ENCODE assay signal across 20 cellular contexts in genomic region chr4:133641191-133641590, GRCh38.
A peak's percentile ranks its signal among the peaks of the same experiment; 100 is the strongest.
DNase-seq lines count a peak whose midpoint lies in the region; ATAC-seq and TF ChIP-seq lines count a peak whose summit lies in the region.
"Had no signal": no experiment of that assay in that cellular context is flagged by ENCODE, and none has a peak within 500 bp of the region (broad histone marks: within the 10 kb centered on the region; RNA-seq: fewer than 3 reads in every experiment).

No MANE protein-coding gene starts in this region.

- H3K4me1 Mint-ChIP-seq in WTC11 = peaks cover 25% of the 10 kb centered on the region
- H3K4me1 Mint-ChIP-seq: CD14-positive monocyte had no signal

- no peak overlapping the region for H3K4me3 Mint-ChIP-seq in WTC11
- H3K4me3 Mint-ChIP-seq: CD14-positive monocyte had no signal

- POLR2A ChIA-PET in WTC11 (lab: Charles Lee) = no interaction called here

- H3K4me1 ChIP-seq in HUES6 (ENCODE audit: control insufficient read depth, insufficient read depth, low read length) (peaks cover 15% of the 10 kb centered on the region), mesodermal cell (ENCODE audit: control insufficient read depth, insufficient read depth, low read length, poor library complexity, severe bottlenecking) (peaks cover 13% of the 10 kb centered on the region)

- no peak overlapping the region for H3K9ac ChIP-seq in HUES6 (ENCODE audit: low read length)
- H3K9ac ChIP-seq: GM23248 had no signal

- H3K9me3 ChIP-seq in HUES6 (ENCODE audit: control insufficient read depth, insufficient read depth, low read depth, low read length) (no peaks in the 10 kb centered on the region), mesodermal cell (ENCODE audit: control insufficient read depth, low read length) (no peaks in the 10 kb centered on the region)

- 0 out of 2 replicates have a peak, but pooled peaks cover 2% of the 10 kb centered on the region for H3K36me3 Mint-ChIP-seq in WTC11
- H3K36me3 Mint-ChIP-seq: CD14-positive monocyte had no signal

- WGBS in mesodermal cell (ENCODE audit: insufficient coverage in 2 of 2), 2 experiments = 17 to 18% methylated on average over 2 of the region's 2 CpGs

- CTCF ChIA-PET in WTC11 (lab: Charles Lee) = no interaction called here

- H3K4me3 ChIP-seq in HUES6 (ENCODE audit: low read depth, low read length) (no peak overlapping the region), mesodermal cell (ENCODE audit: extremely low read depth, insufficient read depth, low read length, poor library complexity, severe bottlenecking) (no peak overlapping the region)
- H3K4me3 ChIP-seq: GM23248 had no signal

- H3K27me3 Mint-ChIP-seq in WTC11 (ENCODE audit: low read depth) = no peaks in the 10 kb centered on the region

- DNase-seq in WTC11 (ENCODE audit: low spot score) (no peak), retina (peak; percentile 12), GDM1 (lab: John Stamatoyannopoulos, UW) (no peak), ecto neural progenitor cell (ENCODE audit: low spot score) (no peak), NCI-H1417 treated with DMSO at 0.1 percent for 48 hours (lab: John Stamatoyannopoulos, UW) (no peak)
- DNase-seq: ACHN, AML-193, GM23248, Kasumi-1, NCI-H1105, NCI-H1694 treated with DMSO at 0.1 percent for 48 hours, NCI-H2107, NCI-H2227 treated with DMSO at 0.1 percent for 48 hours, NCI-H524, PC-3 had no signal

- peaks cover 1% of the 10 kb centered on the region for H3K9me3 Mint-ChIP-seq in WTC11

- ATAC-seq in WTC11 (peak; percentile 34; the same call in 1 of the 2 replicates), HG03196 (IDR thresholded peaks at IDR 0.05; ENCODE audit: unreplicated experiment) (no peak)
- ATAC-seq: PC-3 had no signal

- no peaks in the 10 kb centered on the region for H3K27me3 ChIP-seq in HUES6 (ENCODE audit: control insufficient read depth, insufficient read depth, low read length)

- H3K27ac ChIP-seq in HUES6 (ENCODE audit: low read depth, low read length) (peak overlapping the region; percentile 49; the same call in 1 of the 2 replicates), mesodermal cell (ENCODE audit: low read depth, low read length, severe bottlenecking) (peak overlapping the region; percentile 90)
- H3K27ac ChIP-seq: GM23248, RWPE1 had no signal

- H3K36me3 ChIP-seq in HUES6 (ENCODE audit: control insufficient read depth, insufficient read depth, low read length) = no peaks in the 10 kb centered on the region
- no peaks in the 10 kb centered on the region for H3K36me3 ChIP-seq in mesodermal cell (ENCODE audit: control insufficient read depth, insufficient read depth, low read length)

- TF ChIP-seq CTCF in WTC11 (IDR thresholded peaks at IDR 0.05) = no peak

- peak overlapping the region; percentile 42 for H3K27ac Mint-ChIP-seq in WTC11
- H3K27ac Mint-ChIP-seq: CD14-positive monocyte had no signal

TF ChIP-seq in WTC11, 78 proteins besides CTCF, POLR2A, EP300 and RAD21:
- TF ChIP-seq ZNF671 (CRISPR knock-in tag; IDR thresholded peaks at IDR 0.05) (no peak), ZNF138 (CRISPR knock-in tag; conservative IDR thresholded peaks at IDR 0.05) (no peak), GABPB1 (CRISPR knock-in tag; IDR thresholded peaks at IDR 0.05) (no peak), SMAD3 (CRISPR knock-in tag; IDR thresholded peaks at IDR 0.05; ENCODE audit: borderline replicate concordance) (no peak)
- TF ChIP-seq, protein P1, sequence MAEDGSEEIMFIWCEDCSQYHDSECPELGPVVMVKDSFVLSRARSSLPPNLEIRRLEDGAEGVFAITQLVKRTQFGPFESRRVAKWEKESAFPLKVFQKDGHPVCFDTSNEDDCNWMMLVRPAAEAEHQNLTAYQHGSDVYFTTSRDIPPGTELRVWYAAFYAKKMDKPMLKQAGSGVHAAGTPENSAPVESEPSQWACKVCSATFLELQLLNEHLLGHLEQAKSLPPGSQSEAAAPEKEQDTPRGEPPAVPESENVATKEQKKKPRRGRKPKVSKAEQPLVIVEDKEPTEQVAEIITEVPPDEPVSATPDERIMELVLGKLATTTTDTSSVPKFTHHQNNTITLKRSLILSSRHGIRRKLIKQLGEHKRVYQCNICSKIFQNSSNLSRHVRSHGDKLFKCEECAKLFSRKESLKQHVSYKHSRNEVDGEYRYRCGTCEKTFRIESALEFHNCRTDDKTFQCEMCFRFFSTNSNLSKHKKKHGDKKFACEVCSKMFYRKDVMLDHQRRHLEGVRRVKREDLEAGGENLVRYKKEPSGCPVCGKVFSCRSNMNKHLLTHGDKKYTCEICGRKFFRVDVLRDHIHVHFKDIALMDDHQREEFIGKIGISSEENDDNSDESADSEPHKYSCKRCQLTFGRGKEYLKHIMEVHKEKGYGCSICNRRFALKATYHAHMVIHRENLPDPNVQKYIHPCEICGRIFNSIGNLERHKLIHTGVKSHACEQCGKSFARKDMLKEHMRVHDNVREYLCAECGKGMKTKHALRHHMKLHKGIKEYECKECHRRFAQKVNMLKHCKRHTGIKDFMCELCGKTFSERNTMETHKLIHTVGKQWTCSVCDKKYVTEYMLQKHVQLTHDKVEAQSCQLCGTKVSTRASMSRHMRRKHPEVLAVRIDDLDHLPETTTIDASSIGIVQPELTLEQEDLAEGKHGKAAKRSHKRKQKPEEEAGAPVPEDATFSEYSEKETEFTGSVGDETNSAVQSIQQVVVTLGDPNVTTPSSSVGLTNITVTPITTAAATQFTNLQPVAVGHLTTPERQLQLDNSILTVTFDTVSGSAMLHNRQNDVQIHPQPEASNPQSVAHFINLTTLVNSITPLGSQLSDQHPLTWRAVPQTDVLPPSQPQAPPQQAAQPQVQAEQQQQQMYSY (CRISPR knock-in tag; IDR thresholded peaks at IDR 0.05) = no peak
- TF ChIP-seq, protein P2, sequence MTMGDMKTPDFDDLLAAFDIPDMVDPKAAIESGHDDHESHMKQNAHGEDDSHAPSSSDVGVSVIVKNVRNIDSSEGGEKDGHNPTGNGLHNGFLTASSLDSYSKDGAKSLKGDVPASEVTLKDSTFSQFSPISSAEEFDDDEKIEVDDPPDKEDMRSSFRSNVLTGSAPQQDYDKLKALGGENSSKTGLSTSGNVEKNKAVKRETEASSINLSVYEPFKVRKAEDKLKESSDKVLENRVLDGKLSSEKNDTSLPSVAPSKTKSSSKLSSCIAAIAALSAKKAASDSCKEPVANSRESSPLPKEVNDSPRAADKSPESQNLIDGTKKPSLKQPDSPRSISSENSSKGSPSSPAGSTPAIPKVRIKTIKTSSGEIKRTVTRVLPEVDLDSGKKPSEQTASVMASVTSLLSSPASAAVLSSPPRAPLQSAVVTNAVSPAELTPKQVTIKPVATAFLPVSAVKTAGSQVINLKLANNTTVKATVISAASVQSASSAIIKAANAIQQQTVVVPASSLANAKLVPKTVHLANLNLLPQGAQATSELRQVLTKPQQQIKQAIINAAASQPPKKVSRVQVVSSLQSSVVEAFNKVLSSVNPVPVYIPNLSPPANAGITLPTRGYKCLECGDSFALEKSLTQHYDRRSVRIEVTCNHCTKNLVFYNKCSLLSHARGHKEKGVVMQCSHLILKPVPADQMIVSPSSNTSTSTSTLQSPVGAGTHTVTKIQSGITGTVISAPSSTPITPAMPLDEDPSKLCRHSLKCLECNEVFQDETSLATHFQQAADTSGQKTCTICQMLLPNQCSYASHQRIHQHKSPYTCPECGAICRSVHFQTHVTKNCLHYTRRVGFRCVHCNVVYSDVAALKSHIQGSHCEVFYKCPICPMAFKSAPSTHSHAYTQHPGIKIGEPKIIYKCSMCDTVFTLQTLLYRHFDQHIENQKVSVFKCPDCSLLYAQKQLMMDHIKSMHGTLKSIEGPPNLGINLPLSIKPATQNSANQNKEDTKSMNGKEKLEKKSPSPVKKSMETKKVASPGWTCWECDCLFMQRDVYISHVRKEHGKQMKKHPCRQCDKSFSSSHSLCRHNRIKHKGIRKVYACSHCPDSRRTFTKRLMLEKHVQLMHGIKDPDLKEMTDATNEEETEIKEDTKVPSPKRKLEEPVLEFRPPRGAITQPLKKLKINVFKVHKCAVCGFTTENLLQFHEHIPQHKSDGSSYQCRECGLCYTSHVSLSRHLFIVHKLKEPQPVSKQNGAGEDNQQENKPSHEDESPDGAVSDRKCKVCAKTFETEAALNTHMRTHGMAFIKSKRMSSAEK (CRISPR knock-in tag; IDR thresholded peaks at IDR 0.05; ENCODE audit: borderline replicate concordance) = no peak
